In the genomic region with DNA sequence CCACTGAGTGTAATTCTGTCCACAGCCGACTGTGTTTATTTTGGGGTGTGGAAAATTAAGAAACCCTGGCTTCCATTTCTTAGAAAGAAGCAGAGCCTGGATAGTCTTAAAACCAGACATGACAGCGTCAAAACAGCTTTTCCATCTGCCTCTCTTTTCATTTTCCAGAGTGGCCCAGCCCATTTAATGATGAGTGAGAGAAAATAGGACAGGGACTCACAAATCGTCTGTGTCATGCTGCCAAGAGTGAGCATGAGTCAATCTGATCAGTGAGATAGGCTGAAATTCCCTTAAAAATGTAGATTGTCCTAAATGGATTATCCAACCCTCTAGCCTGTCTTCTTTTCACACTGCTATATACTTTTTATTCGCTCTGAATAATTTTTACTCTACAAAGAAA, we compare ENCODE assay signal across 23 cellular contexts.
"Had no signal": no experiment of that assay in that cellular context is flagged by ENCODE, and none has a peak within 500 bp of the region (broad histone marks: within the 10 kb centered on the region; RNA-seq: fewer than 3 reads in every experiment).

No MANE protein-coding gene starts in this region.

- H3K4me1 ChIP-seq: colonic mucosa, esophagus muscularis mucosa, prostate gland, tibial nerve had no signal

- ATAC-seq: activated CD8-positive, alpha-beta T cell treated with anti-CD3 and anti-CD28 coated beads, Interleukin-2, amount 10 ng/mL, durations not matched to agents 7 days and 5 days; activated T-cell treated with anti-CD3 and anti-CD28 coated beads, Interleukin-2, amount 50 U/mL, for 72 hours; right cardiac atrium had no signal

- H3K27me3 ChIP-seq: colonic mucosa, esophagus muscularis mucosa, tibial nerve had no signal

- H3K27ac ChIP-seq: colonic mucosa, esophagus muscularis mucosa, prostate gland, skin epidermis, tibial nerve had no signal

- H3K4me1 Mint-ChIP-seq: activated B cell treated with CpG ODN at 0.5 μM for 24 hours, nephron had no signal

- H3K27me3 Mint-ChIP-seq: activated B cell treated with CpG ODN at 0.5 μM for 24 hours; activated naive CD8-positive, alpha-beta T cell; brain had no signal

- H3K4me3 ChIP-seq: colonic mucosa, esophagus muscularis mucosa, prostate gland, skin epidermis, tibial nerve had no signal

- H3K4me3 Mint-ChIP-seq: activated B cell treated with CpG ODN at 0.5 μM for 24 hours; activated CD8-positive, alpha-beta T cell treated with anti-CD3 and anti-CD28 coated beads, Interleukin-2, amount 10 ng/mL, durations not matched to agents 7 days and 5 days; activated naive CD8-positive, alpha-beta T cell; activated T-cell treated with anti-CD3 and anti-CD28 coated beads, Interleukin-2, amount 50 U/mL, for 72 hours; brain; nephron had no signal

- H3K27ac Mint-ChIP-seq: activated B cell treated with CpG ODN at 0.5 μM for 24 hours; activated CD8-positive, alpha-beta T cell treated with anti-CD3 and anti-CD28 coated beads, Interleukin-2, amount 10 ng/mL, durations not matched to agents 7 days and 5 days; activated naive CD8-positive, alpha-beta T cell; activated T-cell treated with anti-CD3 and anti-CD28 coated beads, Interleukin-2, amount 50 U/mL, for 72 hours; brain; nephron had no signal

- H3K36me3 Mint-ChIP-seq: activated naive CD8-positive, alpha-beta T cell; brain had no signal

- H3K9me3 ChIP-seq: colonic mucosa, esophagus muscularis mucosa, prostate gland had no signal

- H3K9me3 Mint-ChIP-seq: activated B cell treated with CpG ODN at 0.5 μM for 24 hours; activated T-cell treated with anti-CD3 and anti-CD28 coated beads, Interleukin-2, amount 50 U/mL, for 72 hours; nephron had no signal

- DNase-seq: activated B cell treated with CpG ODN at 0.5 μM for 24 hours; activated CD4-positive, alpha-beta T cell treated with anti-CD3 and anti-CD28 coated beads for 48 hours; activated CD8-positive, alpha-beta memory T cell treated with anti-CD3 and anti-CD28 coated beads, Interleukin-2, amount 50 U/mL, for 4 hours; activated CD8-positive, alpha-beta T cell treated with anti-CD3 and anti-CD28 coated beads, Interleukin-2, amount 10 ng/mL, durations not matched to agents 7 days and 5 days; activated gamma-delta T cell; activated T-cell treated with anti-CD3 and anti-CD28 coated beads, Interleukin-2, amount 50 U/mL, for 72 hours; central memory CD4-positive, alpha-beta T cell; colonic mucosa; foreskin fibroblast; glutamatergic neuron; right cardiac atrium; stimulated activated CD4-positive, alpha-beta T cell treated with anti-CD3 and anti-CD28 coated beads, Interleukin-4, amount 100 ng/mL, for 4 hours; stimulated activated CD8-positive, alpha-beta memory T cell treated with anti-CD3 and anti-CD28 coated beads, Interleukin-4, amount 100 ng/mL, for 48 hours; stimulated activated naive CD4-positive, alpha-beta T cell treated with Interleukin-2 at 50 U/mL for 16 hours; substantia nigra; T-helper 2 cell had no signal

- H3K36me3 ChIP-seq: colonic mucosa, esophagus muscularis mucosa, prostate gland, tibial nerve had no signal
